ENCODE assay signal across 10 cellular contexts in genomic region chr4:1547863-1548637, GRCh38.
A peak's percentile ranks its signal among the peaks of the same experiment; 100 is the strongest.
DNase-seq lines count a peak whose midpoint lies in the region; ATAC-seq, FAIRE-seq and TF ChIP-seq lines count a peak whose summit lies in the region.
"Had no signal": no experiment of that assay in that cellular context is flagged by ENCODE, and none has a peak within 500 bp of the region (broad histone marks: within the 10 kb centered on the region; RNA-seq: fewer than 3 reads in every experiment).

No MANE protein-coding gene starts in this region.

- peak overlapping the region in 3 of 4 donors; percentile 33 to 62 (median 62) for H3K4me3 Mint-ChIP-seq in CD4-positive, CD25-positive, alpha-beta regulatory T cell
- no peak overlapping the region for H3K4me3 Mint-ChIP-seq in progenitor cell of endocrine pancreas (ENCODE audit: low read depth)

- H3K4me1 Mint-ChIP-seq in CD4-positive, CD25-positive, alpha-beta regulatory T cell: peaks cover 0 to 32% (median 10%) of the 10 kb centered on the region in 4 donors
- peaks cover 7% of the 10 kb centered on the region for H3K4me1 Mint-ChIP-seq in progenitor cell of endocrine pancreas (ENCODE audit: low read depth)

- peaks cover 30% of the 10 kb centered on the region for H3K4me1 ChIP-seq in CD4-positive, CD25-positive, alpha-beta regulatory T cell (ENCODE audit: control insufficient read depth, insufficient read depth, low read length, poor library complexity, severe bottlenecking)
- H3K4me1 ChIP-seq in ascending aorta (peaks cover 3 to 5% of the 10 kb centered on the region in 2 donors), right atrium auricular region (peaks cover 0 to 15% of the 10 kb centered on the region in 2 donors)

- H3K27ac ChIP-seq in CD4-positive, CD25-positive, alpha-beta regulatory T cell (ENCODE audit: insufficient read depth, low read length, poor library complexity, severe bottlenecking): no peak overlapping the region
- H3K27ac ChIP-seq in ascending aorta (peak overlapping the region in 1 of 2 donors; percentile 46), right atrium auricular region (peak overlapping the region; percentile 26 to 53)

- TF ChIP-seq CTCF in ascending aorta (IDR thresholded peaks at IDR 0.05): no peak
- no peak for TF ChIP-seq CTCF in right atrium auricular region (IDR thresholded peaks at IDR 0.05)
- TF ChIP-seq CTCF in progenitor cell of endocrine pancreas (IDR thresholded peaks at IDR 0.05; ENCODE audit: unreplicated experiment): no peak
- no peak for TF ChIP-seq CTCF in D721Med (IDR thresholded peaks at IDR 0.05; ENCODE audit: insufficient read depth, missing control alignments)
- TF ChIP-seq CTCF in GM13977 (IDR thresholded peaks at IDR 0.05; ENCODE audit: extremely low read depth, insufficient read depth, missing control alignments): no peak

- H3K27ac Mint-ChIP-seq in CD4-positive, CD25-positive, alpha-beta regulatory T cell: peak overlapping the region in 2 of 3 donors; percentile 56 to 91
- H3K27ac Mint-ChIP-seq in progenitor cell of endocrine pancreas: peak overlapping the region; percentile 62

- no peak for FAIRE-seq in D721Med (lab: Jason Lieb, UNC)
- FAIRE-seq: RCC 7860 had no signal

- in situ Hi-C loops in GM13977 (cut with MboI; ENCODE audit: low pct_unique_long_range_greater_than_20kb, low sequenced_read_pairs, unreplicated experiment): no loop called here

- no peaks in the 10 kb centered on the region for H3K27me3 Mint-ChIP-seq in CD4-positive, CD25-positive, alpha-beta regulatory T cell
- peaks cover 18% of the 10 kb centered on the region for H3K27me3 Mint-ChIP-seq in progenitor cell of endocrine pancreas

- intact Hi-C loops in ascending aorta (cut with DNase I): no loop called here

- H3K27me3 ChIP-seq in CD4-positive, CD25-positive, alpha-beta regulatory T cell (ENCODE audit: control insufficient read depth, insufficient read depth, low read length): no peaks in the 10 kb centered on the region
- H3K27me3 ChIP-seq in ascending aorta: no peaks in the 10 kb centered on the region
- no peaks in the 10 kb centered on the region for H3K27me3 ChIP-seq in right atrium auricular region

- H3K36me3 ChIP-seq in CD4-positive, CD25-positive, alpha-beta regulatory T cell (ENCODE audit: control insufficient read depth, insufficient read depth, low read length): no peaks in the 10 kb centered on the region
- H3K36me3 ChIP-seq in ascending aorta (no peaks in the 10 kb centered on the region), right atrium auricular region (no peaks in the 10 kb centered on the region)
- H3K36me3 ChIP-seq: spleen had no signal

- H3K9me3 Mint-ChIP-seq in CD4-positive, CD25-positive, alpha-beta regulatory T cell: peaks cover 0 to 4% (median 0%) of the 10 kb centered on the region in 7 donors
- H3K9me3 Mint-ChIP-seq in progenitor cell of endocrine pancreas (ENCODE audit: low read depth): no peaks in the 10 kb centered on the region

- no peak for ATAC-seq in CD4-positive, CD25-positive, alpha-beta regulatory T cell (ENCODE audit: low read depth in 2 of 2)

- no peak overlapping the region for H3K4me3 ChIP-seq in CD4-positive, CD25-positive, alpha-beta regulatory T cell (ENCODE audit: low read depth, low read length)
- peak overlapping the region; percentile 42 to 59 for H3K4me3 ChIP-seq in ascending aorta
- H3K4me3 ChIP-seq in right atrium auricular region: peak overlapping the region in 1 of 2 donors; percentile 34

- H3K9me3 ChIP-seq in CD4-positive, CD25-positive, alpha-beta regulatory T cell (ENCODE audit: control insufficient read depth in 2 of 2, low read length in 2 of 2): no peaks in the 10 kb centered on the region
- H3K9me3 ChIP-seq in ascending aorta: no peaks in the 10 kb centered on the region
- H3K9me3 ChIP-seq in right atrium auricular region: no peaks in the 10 kb centered on the region
- H3K9me3 ChIP-seq: spleen had no signal

- peaks cover 8% of the 10 kb centered on the region for H3K36me3 Mint-ChIP-seq in CD4-positive, CD25-positive, alpha-beta regulatory T cell
- H3K36me3 Mint-ChIP-seq in progenitor cell of endocrine pancreas (ENCODE audit: insufficient read depth): no peaks in the 10 kb centered on the region

- no peak for DNase-seq in CD4-positive, CD25-positive, alpha-beta regulatory T cell
- DNase-seq in ascending aorta (ENCODE audit: low spot score in 2 of 2) (peak in 1 of 2 donors; percentile 72), right atrium auricular region (ENCODE audit: low spot score) (peak; percentile 75), progenitor cell of endocrine pancreas (ENCODE audit: low spot score, unreplicated experiment) (no peak), ureter (ENCODE audit: low spot score) (no peak), D721Med (ENCODE audit: insufficient read length, low spot score) (no peak), NCI-H2107 treated with DMSO at 0.1 percent for 48 hours (lab: John Stamatoyannopoulos, UW; ENCODE audit: unreplicated experiment) (no peak), GM13977 (ENCODE audit: low spot score) (no peak)
